18 cellular contexts compared by ENCODE assay signal in genomic region chr11:122285021-122285420, GRCh38.
DNase-seq lines count a peak whose midpoint lies in the region; ATAC-seq and TF ChIP-seq lines count a peak whose summit lies in the region.
"Had no signal": no experiment of that assay in that cellular context is flagged by ENCODE, and none has a peak within 500 bp of the region (broad histone marks: within the 10 kb centered on the region; RNA-seq: fewer than 3 reads in every experiment).

No MANE protein-coding gene starts in this region.

- TF ChIP-seq EP300 in esophagus muscularis mucosa (IDR thresholded peaks at IDR 0.05) (no peak), gastroesophageal sphincter (IDR thresholded peaks at IDR 0.05) (no peak)

- no peak overlapping the region for H4K91ac ChIP-seq in neuronal stem cell (ENCODE audit: low read depth, low read length, poor library complexity)

- H4K8ac ChIP-seq in neuronal stem cell (ENCODE audit: low read depth, low read length), result no peak overlapping the region

- no peaks in the 10 kb centered on the region for H3K9me3 Mint-ChIP-seq in T-cell
- H3K9me3 Mint-ChIP-seq: CD8-positive, alpha-beta T cell; H9 had no signal

- H3K27ac ChIP-seq in AG04450 (ENCODE audit: low read depth, low read length), result no peak overlapping the region
- peak overlapping the region in 3 of 4 donors; percentile 62 to 70 (median 63) for H3K27ac ChIP-seq in esophagus muscularis mucosa (replicated peaks in 1 of 4)
- H3K27ac ChIP-seq in neuronal stem cell (replicated peaks; ENCODE audit: low read length), result no peak overlapping the region
- H3K27ac ChIP-seq in gastroesophageal sphincter, result peak overlapping the region in 2 of 4 donors; percentile 34 to 44
- H3K27ac ChIP-seq: 22Rv1; A549; BLaER1 treated with 17β-estradiol and CSF1 and Interleukin-3, amounts not matched to agents 10 nM and 100 nM had no signal

- H2BK5ac ChIP-seq in neuronal stem cell (ENCODE audit: low read length), result no peak overlapping the region

- no peaks in the 10 kb centered on the region for H3K36me3 Mint-ChIP-seq in T-cell
- H3K36me3 Mint-ChIP-seq: CD8-positive, alpha-beta T cell had no signal

- intact Hi-C loops in esophagus muscularis mucosa (cut with DNase I), result no loop called here

- no peak overlapping the region for H2BK15ac ChIP-seq in neuronal stem cell (ENCODE audit: low read length)

- no peak overlapping the region for H3K4me2 ChIP-seq in neuronal stem cell (ENCODE audit: insufficient read depth, low read length, poor library complexity, severe bottlenecking)
- H3K4me2 ChIP-seq: A549; BLaER1 treated with 17β-estradiol and CSF1 and Interleukin-3, amounts not matched to agents 10 nM and 100 nM had no signal

- H3K27ac Mint-ChIP-seq in T-cell, result no peak overlapping the region
- H3K27ac Mint-ChIP-seq: B cell; CD8-positive, alpha-beta T cell; H9 had no signal

- peaks cover 0 to 5% of the 10 kb centered on the region in 2 donors for H3K27me3 Mint-ChIP-seq in T-cell

- TF ChIP-seq POLR2A in esophagus muscularis mucosa (IDR thresholded peaks at IDR 0.05; ENCODE audit: low read depth) (no peak), gastroesophageal sphincter (IDR thresholded peaks at IDR 0.05) (no peak)

- POLR2A ChIA-PET in AG04450 (lab: Yijun Ruan, JAX), result no interaction called here
- POLR2A ChIA-PET in T-cell (lab: Charles Lee), result no interaction called here

- H3K79me1 ChIP-seq in neuronal stem cell (ENCODE audit: low read depth, low read length), result no peaks in the 10 kb centered on the region

- H3K9me3 ChIP-seq in AG04450 (ENCODE audit: control insufficient read depth, insufficient read depth, low read length) (no peaks in the 10 kb centered on the region; the same call in 1 of the 2 replicates), esophagus muscularis mucosa (no peaks in the 10 kb centered on the region), neuronal stem cell (replicated peaks in 1 of 2; ENCODE audit: control insufficient read depth in 2 of 2, insufficient read depth in 1 of 2, low read depth in 1 of 2, low read length in 2 of 2) (no peaks in the 10 kb centered on the region), gastroesophageal sphincter (no peaks in the 10 kb centered on the region)
- H3K9me3 ChIP-seq: A549; BLaER1 treated with 17β-estradiol and CSF1 and Interleukin-3, amounts not matched to agents 10 nM and 100 nM had no signal

- WGBS in esophagus muscularis mucosa, result 52% methylated on average over 1 of the region's 1 CpG
- no CpG with 5 or more reads among the region's 1 CpG for WGBS in neuronal stem cell (ENCODE audit: extremely low coverage in 2 of 2, insufficient read length in 2 of 2, insufficient replicate concordance in 1 of 2), 2 donors
- 45 to 75% methylated on average over 1 of the region's 1 CpG for WGBS in gastroesophageal sphincter (ENCODE audit: low coverage in 1 of 2), 2 donors

- no peak overlapping the region for H2AK5ac ChIP-seq in neuronal stem cell (ENCODE audit: low read depth, low read length)

- peaks cover 0 to 24% (median 15%) of the 10 kb centered on the region in 4 donors for H3K4me1 ChIP-seq in esophagus muscularis mucosa
- peaks cover 2 to 3% of the 10 kb centered on the region in 2 donors for H3K4me1 ChIP-seq in neuronal stem cell (ENCODE audit: control insufficient read depth in 2 of 2, insufficient read depth in 1 of 2, low read depth in 1 of 2, low read length in 2 of 2)
- H3K4me1 ChIP-seq in gastroesophageal sphincter, result no peaks in the 10 kb centered on the region
- H3K4me1 ChIP-seq: A549 had no signal

- no peak overlapping the region for H3K14ac ChIP-seq in neuronal stem cell (ENCODE audit: low read length)

- H3K4me3 Mint-ChIP-seq in T-cell, result no peak overlapping the region
- H3K4me3 Mint-ChIP-seq: B cell; CD8-positive, alpha-beta T cell; H9 had no signal

- peak overlapping the region; percentile 23 for H2AFZ ChIP-seq in neuronal stem cell (ENCODE audit: low read length)

- H3K4me1 Mint-ChIP-seq in T-cell, result no peaks in the 10 kb centered on the region
- H3K4me1 Mint-ChIP-seq: B cell had no signal

- H3K36me3 ChIP-seq in esophagus muscularis mucosa (no peaks in the 10 kb centered on the region), neuronal stem cell (replicated peaks in 1 of 2; ENCODE audit: control insufficient read depth in 2 of 2, insufficient read depth in 2 of 2, low read length in 2 of 2) (no peaks in the 10 kb centered on the region), gastroesophageal sphincter (no peaks in the 10 kb centered on the region)
- H3K36me3 ChIP-seq: BLaER1 treated with 17β-estradiol and CSF1 and Interleukin-3, amounts not matched to agents 10 nM and 100 nM had no signal

- DNase-seq in AG04450 (ENCODE audit: low read depth, low spot score) (peak; percentile 21), M059J (ENCODE audit: low read depth) (peak; percentile 40), esophagus muscularis mucosa (ENCODE audit: extremely low spot score) (no peak), neuronal stem cell (ENCODE audit: low spot score) (no peak), COR-L47 (lab: John Stamatoyannopoulos, UW) (no peak), medulla oblongata (ENCODE audit: extremely low spot score) (no peak), T-cell (no peak)
- DNase-seq: CD8-positive, alpha-beta T cell; DMS 273 treated with DMSO at 0.1 percent for 48 hours; DMS53; DND-41; H9 had no signal

- CTCF ChIA-PET in AG04450 (lab: Charles Lee), result no interaction called here
- CTCF ChIA-PET in T-cell (lab: Charles Lee), result no interaction called here

- H3K4ac ChIP-seq in neuronal stem cell (ENCODE audit: low read length), result no peak overlapping the region

- H2BK12ac ChIP-seq in neuronal stem cell (ENCODE audit: low read length), result no peak overlapping the region

- H3K27me3 ChIP-seq in AG04450 (ENCODE audit: control insufficient read depth, insufficient read depth, low read length), result no peaks in the 10 kb centered on the region
- no peaks in the 10 kb centered on the region for H3K27me3 ChIP-seq in esophagus muscularis mucosa
- no peaks in the 10 kb centered on the region for H3K27me3 ChIP-seq in neuronal stem cell (ENCODE audit: control insufficient read depth in 3 of 3, insufficient read depth in 3 of 3, low read depth in 1 of 3, low read length in 3 of 3)
- H3K27me3 ChIP-seq in gastroesophageal sphincter, result no peaks in the 10 kb centered on the region
- H3K27me3 ChIP-seq: BLaER1 treated with 17β-estradiol and CSF1 and Interleukin-3, amounts not matched to agents 10 nM and 100 nM had no signal

- no peak for ATAC-seq in T-cell (replicated peaks in 1 of 4)
- ATAC-seq in gastroesophageal sphincter, result no peak
- ATAC-seq: A549; CD8-positive, alpha-beta T cell; HepG2 had no signal

- H3K9ac ChIP-seq in neuronal stem cell (ENCODE audit: low read depth, low read length, poor library complexity), result no peak overlapping the region
- H3K9ac ChIP-seq: BLaER1 treated with 17β-estradiol and CSF1 and Interleukin-3, amounts not matched to agents 10 nM and 100 nM had no signal

- H3K18ac ChIP-seq in neuronal stem cell (ENCODE audit: low read length), result no peak overlapping the region

- H2BK120ac ChIP-seq in neuronal stem cell (ENCODE audit: low read depth, low read length), result no peak overlapping the region

- no peak overlapping the region for H3K23ac ChIP-seq in neuronal stem cell (ENCODE audit: low read depth, low read length, poor library complexity)

- TF ChIP-seq CTCF in AG04450 (IDR thresholded peaks at IDR 0.05; ENCODE audit: low read depth, low read length) (no peak), esophagus muscularis mucosa (IDR thresholded peaks at IDR 0.05) (no peak), gastroesophageal sphincter (IDR thresholded peaks at IDR 0.05) (no peak)

- H3K4me3 ChIP-seq in AG04450 (ENCODE audit: low read depth, low read length), result no peak overlapping the region
- H3K4me3 ChIP-seq in esophagus muscularis mucosa, result no peak overlapping the region
- H3K4me3 ChIP-seq in neuronal stem cell (ENCODE audit: low read length in 2 of 2), result no peak overlapping the region
- no peak overlapping the region for H3K4me3 ChIP-seq in gastroesophageal sphincter
- H3K4me3 ChIP-seq: A549; BLaER1 treated with 17β-estradiol and CSF1 and Interleukin-3, amounts not matched to agents 10 nM and 100 nM had no signal

Comparison
In these comparisons a context has a peak if more than half of its experiments do, and no peak if none do; other contexts are left out.
1. DNase-seq: peak in AG04450 (single experiment) and M059J (single experiment); none in esophagus muscularis mucosa (single experiment), neuronal stem cell (single experiment), COR-L47 (single experiment), medulla oblongata (single experiment) and T-cell (0 of 34).
2. H3K27ac ChIP-seq: peak in esophagus muscularis mucosa (3 of 4); none in AG04450 (single experiment) and neuronal stem cell (single experiment).